Comparison of ENCODE assay signal across 1 cellular context in genomic region chr20:63049561-63050221, GRCh38.
TF ChIP-seq lines count a peak whose summit lies in the region.

No MANE protein-coding gene starts in this region.

TF ChIP-seq in SK-N-SH treated with all-trans-retinoic acid at 6 μM for 48 hours, 23 proteins besides CTCF, POLR2A, EP300 and RAD21 (continued from another document):
- no peak for TF ChIP-seq CREB5 (CRISPR knock-in tag; IDR thresholded peaks at IDR 0.05; ENCODE audit: low read depth)
